Comparison of ENCODE assay signal across 4 cellular contexts in the genomic region with DNA sequence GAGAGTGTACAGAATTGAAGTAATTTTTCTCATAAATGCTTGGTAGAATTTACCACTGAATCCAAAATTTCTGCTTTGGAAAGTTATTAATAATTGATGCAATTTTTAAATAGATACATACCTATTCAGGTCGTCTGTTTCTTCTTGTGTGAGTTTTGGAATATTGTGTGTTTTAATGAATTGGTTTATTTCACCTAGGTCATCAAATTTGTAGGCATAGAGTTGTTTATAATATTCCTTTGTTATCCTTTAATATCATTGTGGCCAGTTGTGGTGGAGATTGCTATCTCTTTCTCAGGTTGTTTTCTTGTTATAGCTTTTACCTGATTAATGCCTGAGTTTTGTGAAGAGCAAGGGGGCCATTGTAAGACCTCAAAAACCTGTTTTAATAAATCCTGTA.
A peak's percentile ranks its signal among the peaks of the same experiment; 100 is the strongest.
TF ChIP-seq lines count a peak whose summit lies in the region.

No MANE protein-coding gene starts in this region.

TF ChIP-seq in HepG2, 621 proteins besides CTCF, POLR2A, EP300 and RAD21 (continues in another document):
- TF ChIP-seq MAFF (IDR thresholded peaks at IDR 0.05; ENCODE audit: low read depth, low read length) (peak; percentile 53; the same call in 1 of the 2 replicates), ATF5 (CRISPR knock-in tag; IDR thresholded peaks at IDR 0.05; ENCODE audit: low read depth) (no peak), ZNF101 (CRISPR knock-in tag; IDR thresholded peaks at IDR 0.05; ENCODE audit: borderline replicate concordance, low read depth) (no peak), MAFK (conservative IDR thresholded peaks at IDR 0.05 in 1 of 2, IDR thresholded peaks at IDR 0.05 in 1 of 2; ENCODE audit: low read length in 2 of 2) (peak; percentile 52 to 73), ZFP37 (CRISPR knock-in tag; IDR thresholded peaks at IDR 0.05; ENCODE audit: borderline replicate concordance) (no peak), CAMTA2 (CRISPR knock-in tag; IDR thresholded peaks at IDR 0.05; ENCODE audit: borderline replicate concordance) (no peak), ZNF772 (CRISPR knock-in tag; IDR thresholded peaks at IDR 0.05) (no peak), PRDM4 (CRISPR knock-in tag; IDR thresholded peaks at IDR 0.05; ENCODE audit: borderline replicate concordance) (no peak), ZNF572 (CRISPR knock-in tag; IDR thresholded peaks at IDR 0.05) (no peak), HMG20A (CRISPR knock-in tag; IDR thresholded peaks at IDR 0.05; ENCODE audit: borderline replicate concordance) (no peak), POGZ (CRISPR knock-in tag; IDR thresholded peaks at IDR 0.05) (no peak)
- TF ChIP-seq, protein P1, sequence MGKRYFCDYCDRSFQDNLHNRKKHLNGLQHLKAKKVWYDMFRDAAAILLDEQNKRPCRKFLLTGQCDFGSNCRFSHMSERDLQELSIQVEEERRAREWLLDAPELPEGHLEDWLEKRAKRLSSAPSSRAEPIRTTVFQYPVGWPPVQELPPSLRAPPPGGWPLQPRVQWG (CRISPR knock-in tag; IDR thresholded peaks at IDR 0.05; ENCODE audit: borderline replicate concordance, low read depth): no peak

TF ChIP-seq in A549, 52 proteins besides CTCF, POLR2A, EP300 and RAD21:
- no peak for TF ChIP-seq POLR2AphosphoS2 (conservative IDR thresholded peaks at IDR 0.05; ENCODE audit: low read length)
- TF ChIP-seq MAFK (IDR thresholded peaks at IDR 0.05; ENCODE audit: partially characterized antibody): peak; percentile 49
TF ChIP-seq in A549: peak in this region for 1.

TF ChIP-seq in IMR-90, 13 proteins besides CTCF, POLR2A, EP300 and RAD21:
- TF ChIP-seq ELK1 (IDR thresholded peaks at IDR 0.05; ENCODE audit: borderline replicate concordance, low read depth, low read length): no peak
- TF ChIP-seq MAFK (IDR thresholded peaks at IDR 0.05; ENCODE audit: low read depth, low read length): peak; percentile 50

TF ChIP-seq in K562, 482 proteins besides CTCF, POLR2A, EP300 and RAD21:
- TF ChIP-seq ZNF316 (IDR thresholded peaks at IDR 0.05) (peak; percentile 28; the same call in 1 of the 2 replicates), ZNF584 (CRISPR knock-in tag; IDR thresholded peaks at IDR 0.05; ENCODE audit: low read depth) (no peak), KDM2B (CRISPR knock-in tag; IDR thresholded peaks at IDR 0.05) (no peak), ZNF696 (CRISPR knock-in tag; conservative IDR thresholded peaks at IDR 0.05) (no peak), CBFA2T3 (IDR thresholded peaks at IDR 0.05) (no peak), DACH1 (IDR thresholded peaks at IDR 0.05; ENCODE audit: partially characterized antibody) (no peak), MAFG (tag; conservative IDR thresholded peaks at IDR 0.05) (no peak), TCFL5 (CRISPR knock-in tag; conservative IDR thresholded peaks at IDR 0.05) (no peak), MAFF (IDR thresholded peaks at IDR 0.05; ENCODE audit: low read length) (0 out of 2 replicates have a peak, but pooled peaks have one; percentile 17), XRCC5 (IDR thresholded peaks at IDR 0.05; ENCODE audit: low read depth, low read length) (no peak), MBD1 (CRISPR knock-in tag; IDR thresholded peaks at IDR 0.05) (no peak), PHF21A (IDR thresholded peaks at IDR 0.05; ENCODE audit: borderline replicate concordance, low read depth) (no peak)
